Comparison of ENCODE assay signal across 14 cellular contexts in genomic region chr4:105057370-105058096, GRCh38.
DNase-seq lines count a peak whose midpoint lies in the region; ATAC-seq and TF ChIP-seq lines count a peak whose summit lies in the region.
"Had no signal": no experiment of that assay in that cellular context is flagged by ENCODE, and none has a peak within 500 bp of the region (broad histone marks: within the 10 kb centered on the region; RNA-seq: fewer than 3 reads in every experiment).

No MANE protein-coding gene starts in this region.

- no peak for TF ChIP-seq EP300 in ovary (IDR thresholded peaks at IDR 0.05)

- H3K27me3 ChIP-seq in ovary (no peaks in the 10 kb centered on the region), uterus (no peaks in the 10 kb centered on the region)
- H3K27me3 ChIP-seq: heart left ventricle had no signal

- CTCF ChIA-PET in activated naive CD4-positive, alpha-beta T cell treated with anti-CD3 and anti-CD28 coated beads for 36 hours (lab: Charles Lee), result interaction anchor here (0.6 to 0.8 kb wide), 2 partner anchors 126 to 293 kb away, joined by 3 read pairs; no protein-coding TSS in a partner anchor

- peaks cover 45% of the 10 kb centered on the region for H3K4me1 Mint-ChIP-seq in activated naive CD4-positive, alpha-beta T cell treated with anti-CD3 and anti-CD28 coated beads for 36 hours (ENCODE audit: low read depth)
- peaks cover 11% of the 10 kb centered on the region for H3K4me1 Mint-ChIP-seq in mesothelial cell of epicardium

- H3K9me3 ChIP-seq in ovary (no peaks in the 10 kb centered on the region), uterus (no peaks in the 10 kb centered on the region)

- H3K4me3 ChIP-seq in ovary (no peak overlapping the region), uterus (no peak overlapping the region)

- H3K36me3 Mint-ChIP-seq in activated naive CD4-positive, alpha-beta T cell treated with anti-CD3 and anti-CD28 coated beads for 36 hours (ENCODE audit: low read depth), result peaks cover 1% of the 10 kb centered on the region
- H3K36me3 Mint-ChIP-seq in mesothelial cell of epicardium, result peaks cover 2% of the 10 kb centered on the region

- no peak for TF ChIP-seq CTCF in VCaP (conservative IDR thresholded peaks at IDR 0.05)
- TF ChIP-seq CTCF in ovary (IDR thresholded peaks at IDR 0.05), result no peak
- TF ChIP-seq CTCF in mesothelial cell of epicardium (IDR thresholded peaks at IDR 0.05; ENCODE audit: unreplicated experiment), result no peak
- no peak for TF ChIP-seq CTCF in uterus (IDR thresholded peaks at IDR 0.05)

- DNase-seq in activated naive CD4-positive, alpha-beta T cell treated with anti-CD3 and anti-CD28 coated beads for 36 hours, result no peak
- no peak for DNase-seq in activated naive CD4-positive, alpha-beta T cell (lab: John Stamatoyannopoulos, UW)
- DNase-seq in superior temporal gyrus (ENCODE audit: extremely low spot score) (peak; percentile 16), ovary (no peak), mesothelial cell of epicardium (ENCODE audit: low spot score in 2 of 2, unreplicated experiment in 2 of 2) (no peak), uterus (no peak)
- DNase-seq: activated naive CD8-positive, alpha-beta T cell treated with anti-CD3 and anti-CD28 coated beads, Interleukin-2, amount 10 ng/mL, durations not matched to agents 7 days and 5 days; HCEC 1CT; heart left ventricle; midbrain; NCI-H1694 treated with DMSO at 0.1 percent for 48 hours had no signal

- TF ChIP-seq POLR2A in ovary (IDR thresholded peaks at IDR 0.05), result no peak
- no peak for TF ChIP-seq POLR2A in uterus (IDR thresholded peaks at IDR 0.05)

- peak overlapping the region; percentile 83 for H3K27ac Mint-ChIP-seq in activated naive CD4-positive, alpha-beta T cell treated with anti-CD3 and anti-CD28 coated beads for 36 hours
- H3K27ac Mint-ChIP-seq in mesothelial cell of epicardium, result no peak overlapping the region
- H3K27ac Mint-ChIP-seq: activated naive CD8-positive, alpha-beta T cell treated with anti-CD3 and anti-CD28 coated beads, Interleukin-2, amount 10 ng/mL, durations not matched to agents 7 days and 5 days had no signal

- H3K4me1 ChIP-seq in ovary (ENCODE audit: insufficient read depth), result no peaks in the 10 kb centered on the region
- H3K4me1 ChIP-seq in uterus, result no peaks in the 10 kb centered on the region

- peaks cover 2% of the 10 kb centered on the region for H3K9me3 Mint-ChIP-seq in activated naive CD4-positive, alpha-beta T cell treated with anti-CD3 and anti-CD28 coated beads for 36 hours
- H3K9me3 Mint-ChIP-seq in mesothelial cell of epicardium, result peaks cover 13% of the 10 kb centered on the region

- peaks cover 10% of the 10 kb centered on the region for H3K27me3 Mint-ChIP-seq in activated naive CD4-positive, alpha-beta T cell treated with anti-CD3 and anti-CD28 coated beads for 36 hours (ENCODE audit: low read depth)
- H3K27me3 Mint-ChIP-seq in mesothelial cell of epicardium (ENCODE audit: low read depth), result no peaks in the 10 kb centered on the region
- H3K27me3 Mint-ChIP-seq: activated naive CD8-positive, alpha-beta T cell treated with anti-CD3 and anti-CD28 coated beads, Interleukin-2, amount 10 ng/mL, durations not matched to agents 7 days and 5 days had no signal

- intact Hi-C loops in activated naive CD4-positive, alpha-beta T cell treated with anti-CD3 and anti-CD28 coated beads for 36 hours (cut with micrococcal nuclease), result loop anchor here (1.0 to 2.0 kb wide), 7 partner anchors 37 to 1859 kb away; partner anchors contain the start of gene CENPE
- intact Hi-C loops in ovary (cut with DNase I) (no loop called here), uterus (cut with DNase I; ENCODE audit: low total_unique reads) (no loop called here)

- ATAC-seq in HG03378 (IDR thresholded peaks at IDR 0.05; ENCODE audit: unreplicated experiment), result peak; percentile 17
- ATAC-seq: Panc1 had no signal

- no peak overlapping the region for H3K4me3 Mint-ChIP-seq in activated naive CD4-positive, alpha-beta T cell treated with anti-CD3 and anti-CD28 coated beads for 36 hours
- H3K4me3 Mint-ChIP-seq in mesothelial cell of epicardium, result no peak overlapping the region
- H3K4me3 Mint-ChIP-seq: activated naive CD8-positive, alpha-beta T cell treated with anti-CD3 and anti-CD28 coated beads, Interleukin-2, amount 10 ng/mL, durations not matched to agents 7 days and 5 days had no signal

- no peaks in the 10 kb centered on the region for H3K36me3 ChIP-seq in ovary
- H3K36me3 ChIP-seq in uterus, result no peaks in the 10 kb centered on the region
- H3K36me3 ChIP-seq: heart left ventricle had no signal

- H3K27ac ChIP-seq in VCaP (peak overlapping the region; percentile 39; the same call in 1 of the 2 replicates), ovary (no peak overlapping the region), uterus (no peak overlapping the region)

- 92 to 95% (median 93%) methylated on average over 5 of the region's 5 CpGs for WGBS in ovary, 3 donors
